Comparison of ENCODE assay signal across 12 cellular contexts in genomic region chr17:57550671-57551315, GRCh38.
A peak's percentile ranks its signal among the peaks of the same experiment; 100 is the strongest.
DNase-seq lines count a peak whose midpoint lies in the region; ATAC-seq and TF ChIP-seq lines count a peak whose summit lies in the region.
"Had no signal": no experiment of that assay in that cellular context is flagged by ENCODE, and none has a peak within 500 bp of the region (broad histone marks: within the 10 kb centered on the region; RNA-seq: fewer than 3 reads in every experiment).

No MANE protein-coding gene starts in this region.

- ATAC-seq in GM19328 (IDR thresholded peaks at IDR 0.05; ENCODE audit: unreplicated experiment) = no peak
- no peak for ATAC-seq in HG03442 (IDR thresholded peaks at IDR 0.05; ENCODE audit: unreplicated experiment)
- ATAC-seq: left lung had no signal

- peak overlapping the region in 46 of 59 donors; percentile 2 to 82 (median 64) for H3K27ac ChIP-seq in dorsolateral prefrontal cortex
- H3K27ac ChIP-seq in neuronal stem cell (replicated peaks; ENCODE audit: low read length) = peak overlapping the region; percentile 9
- H3K27ac ChIP-seq: left lung had no signal

- no peak for TF ChIP-seq CTCF in dorsolateral prefrontal cortex (IDR thresholded peaks at IDR 0.05 in 54 of 56, conservative IDR thresholded peaks at IDR 0.05 in 2 of 56; ENCODE audit: low read depth in 1 of 56, partially characterized antibody in 56 of 56)

- H3K27me3 ChIP-seq in dorsolateral prefrontal cortex = no peaks in the 10 kb centered on the region
- no peaks in the 10 kb centered on the region for H3K27me3 ChIP-seq in neuronal stem cell (ENCODE audit: control insufficient read depth in 3 of 3, insufficient read depth in 3 of 3, low read depth in 1 of 3, low read length in 3 of 3)

- H2BK120ac ChIP-seq in neuronal stem cell (ENCODE audit: low read depth, low read length) = no peak overlapping the region

- no peak overlapping the region for H2BK12ac ChIP-seq in neuronal stem cell (ENCODE audit: low read length)

- no CpG with 5 or more reads among the region's 11 CpGs for WGBS in neuronal stem cell (ENCODE audit: extremely low coverage in 2 of 2, insufficient read length in 2 of 2, insufficient replicate concordance in 1 of 2), 2 donors

- no peak overlapping the region for H2BK15ac ChIP-seq in neuronal stem cell (ENCODE audit: low read length)

- H3K18ac ChIP-seq in neuronal stem cell (ENCODE audit: low read length) = peak overlapping the region; percentile 53

- peak overlapping the region; percentile 2; the same call in 1 of the 2 replicates for H3K4me3 ChIP-seq in GM08714 (ENCODE audit: low read length)
- no peak overlapping the region for H3K4me3 ChIP-seq in dorsolateral prefrontal cortex
- no peak overlapping the region for H3K4me3 ChIP-seq in neuronal stem cell (ENCODE audit: low read length in 2 of 2)
- H3K4me3 ChIP-seq: left lung had no signal

- no peaks in the 10 kb centered on the region for H3K36me3 ChIP-seq in neuronal stem cell (replicated peaks in 1 of 2; ENCODE audit: control insufficient read depth in 2 of 2, insufficient read depth in 2 of 2, low read length in 2 of 2)
- H3K36me3 ChIP-seq: left lung had no signal

- no peak overlapping the region for H4K8ac ChIP-seq in neuronal stem cell (ENCODE audit: low read depth, low read length)

- H3K79me1 ChIP-seq in neuronal stem cell (ENCODE audit: low read depth, low read length) = peaks cover 5% of the 10 kb centered on the region

- no peak overlapping the region for H3K4ac ChIP-seq in neuronal stem cell (ENCODE audit: low read length)

- intact Hi-C loops in dorsolateral prefrontal cortex (cut with DNase I) = no loop called here

- H3K9me3 ChIP-seq in neuronal stem cell (replicated peaks in 1 of 2; ENCODE audit: control insufficient read depth in 2 of 2, insufficient read depth in 1 of 2, low read depth in 1 of 2, low read length in 2 of 2) = no peaks in the 10 kb centered on the region
- H3K9me3 ChIP-seq: left lung had no signal

- H2AFZ ChIP-seq in neuronal stem cell (ENCODE audit: low read length) = no peak overlapping the region

- DNase-seq in NCI-H1048 (lab: John Stamatoyannopoulos, UW) (peak; percentile 53), dorsolateral prefrontal cortex (no peak), neuronal stem cell (ENCODE audit: low spot score) (no peak), cerebellar nuclear complex (lab: John Stamatoyannopoulos, UW) (no peak), NCI-H2081 (lab: John Stamatoyannopoulos, UW) (no peak)
- DNase-seq: activated effector memory CD4-positive, alpha-beta T cell treated with Interleukin-2 at 50 U/mL for 16 hours; GF-D8; left lung; NCI-H1092 had no signal

- no peak overlapping the region for H4K91ac ChIP-seq in neuronal stem cell (ENCODE audit: low read depth, low read length, poor library complexity)

- H3K4me2 ChIP-seq in neuronal stem cell (ENCODE audit: insufficient read depth, low read length, poor library complexity, severe bottlenecking) = no peak overlapping the region

- no peak overlapping the region for H3K23ac ChIP-seq in neuronal stem cell (ENCODE audit: low read depth, low read length, poor library complexity)

- H2BK5ac ChIP-seq in neuronal stem cell (ENCODE audit: low read length) = peak overlapping the region; percentile 4

- H2AK5ac ChIP-seq in neuronal stem cell (ENCODE audit: low read depth, low read length) = peak overlapping the region; percentile 47

- peaks cover 65 to 66% of the 10 kb centered on the region in 2 donors for H3K4me1 ChIP-seq in neuronal stem cell (ENCODE audit: control insufficient read depth in 2 of 2, insufficient read depth in 1 of 2, low read depth in 1 of 2, low read length in 2 of 2)

- H3K14ac ChIP-seq in neuronal stem cell (ENCODE audit: low read length) = no peak overlapping the region

- H3K9ac ChIP-seq in neuronal stem cell (ENCODE audit: low read depth, low read length, poor library complexity) = no peak overlapping the region
